18 cellular contexts compared by ENCODE assay signal in the genomic region with DNA sequence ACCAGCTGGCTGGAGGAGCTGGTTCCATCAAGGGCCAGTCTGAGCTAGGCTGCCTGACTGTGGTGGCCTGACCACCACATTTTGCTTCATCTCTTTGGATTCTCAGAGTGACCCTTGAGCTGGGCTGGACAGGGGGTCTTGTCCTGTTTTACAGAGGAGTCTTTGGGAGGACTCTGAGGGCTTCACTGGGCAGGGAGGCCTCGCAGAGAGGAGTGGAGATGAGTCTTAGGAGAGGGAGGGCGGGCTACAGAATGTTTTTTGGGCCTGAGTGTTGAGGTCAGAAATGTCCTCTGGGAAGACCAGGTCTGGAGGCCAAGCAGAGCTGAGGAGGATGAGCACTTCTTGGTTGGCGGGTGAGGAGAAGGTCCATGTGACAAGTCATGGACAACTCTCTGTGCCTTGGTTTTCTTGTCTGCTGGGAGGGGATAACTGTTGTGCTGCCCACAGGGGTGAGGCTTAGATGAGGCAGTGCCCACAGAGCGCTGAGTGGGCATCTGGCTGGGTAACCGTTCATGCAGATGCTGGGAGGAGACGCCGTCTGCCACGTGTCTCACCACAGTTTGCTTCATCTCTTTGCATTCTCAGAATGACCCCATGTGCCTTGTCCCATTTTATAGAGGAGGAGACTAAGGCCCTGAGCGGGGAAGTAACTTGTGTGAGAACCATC. TPM values are rescaled to one million over a fixed set of nuclear protein-coding genes. Genes with fewer than 3 reads are reported as not detected.
A peak's percentile ranks its signal among the peaks of the same experiment; 100 is the strongest.
DNase-seq lines count a peak whose midpoint lies in the region; ATAC-seq and TF ChIP-seq lines count a peak whose summit lies in the region.
"Had no signal": no experiment of that assay in that cellular context is flagged by ENCODE, and none has a peak within 500 bp of the region (broad histone marks: within the 10 kb centered on the region; RNA-seq: fewer than 3 reads in every experiment).

No MANE protein-coding gene starts in this region.

- no peak overlapping the region for H3K4me3 ChIP-seq in CD8-positive, alpha-beta memory T cell (ENCODE audit: low read length)
- no peak overlapping the region for H3K4me3 ChIP-seq in lower lobe of right lung
- H3K4me3 ChIP-seq in spleen: no peak overlapping the region
- H3K4me3 ChIP-seq: hepatocyte, smooth muscle cell had no signal

- ATAC-seq in activated CD8-positive, alpha-beta T cell treated with anti-CD3 and anti-CD28 coated beads for 36 hours: no peak
- ATAC-seq in lower lobe of right lung: peak in 1 of 2 donors; percentile 47
- no peak for ATAC-seq in GM18517 (IDR thresholded peaks at IDR 0.05; ENCODE audit: unreplicated experiment)
- ATAC-seq: activated CD4-positive, alpha-beta T cell treated with anti-CD3 and anti-CD28 coated beads for 36 hours; left colon had no signal

- peak overlapping the region in 2 of 7 donors; percentile 62 to 66 for H3K4me3 Mint-ChIP-seq in CD8-positive, alpha-beta memory T cell
- H3K4me3 Mint-ChIP-seq in activated CD8-positive, alpha-beta T cell treated with anti-CD3 and anti-CD28 coated beads for 36 hours: no peak overlapping the region
- H3K4me3 Mint-ChIP-seq: activated CD4-positive, alpha-beta T cell treated with anti-CD3 and anti-CD28 coated beads for 36 hours; B cell had no signal

- intact Hi-C loops in activated CD8-positive, alpha-beta T cell treated with anti-CD3 and anti-CD28 coated beads for 36 hours (cut with micrococcal nuclease): no loop called here
- intact Hi-C loops in lower lobe of right lung (cut with DNase I): no loop called here
- intact Hi-C loops in spleen (cut with DNase I; ENCODE audit: low total_unique reads): no loop called here

- no peak for TF ChIP-seq POLR2A in spleen (IDR thresholded peaks at IDR 0.05)

- H3K36me3 ChIP-seq in CD8-positive, alpha-beta memory T cell (ENCODE audit: insufficient read depth, low read length): no peaks in the 10 kb centered on the region
- H3K36me3 ChIP-seq in lower lobe of right lung (no peaks in the 10 kb centered on the region), spleen (peaks cover 0 to 8% (median 0%) of the 10 kb centered on the region in 6 donors)

- DNase-seq in CD8-positive, alpha-beta memory T cell: no peak
- DNase-seq in activated CD8-positive, alpha-beta T cell treated with anti-CD3 and anti-CD28 coated beads for 36 hours: no peak
- peak; percentile 69 for DNase-seq in lower lobe of right lung
- peak; percentile 69 for DNase-seq in spleen
- no peak for DNase-seq in H4 (ENCODE audit: low spot score)
- no peak for DNase-seq in HEK293T (ENCODE audit: extremely low spot score)
- no peak for DNase-seq in NCI-H1694 (lab: John Stamatoyannopoulos, UW)
- DNase-seq: activated CD4-positive, alpha-beta T cell treated with anti-CD3 and anti-CD28 coated beads for 36 hours; left colon; NCI-H748 treated with DMSO at 0.1 percent for 48 hours; RPMI8226 had no signal

- H3K27ac Mint-ChIP-seq in CD8-positive, alpha-beta memory T cell: peak overlapping the region in 5 of 8 donors; percentile 70 to 93 (median 93)
- H3K27ac Mint-ChIP-seq in activated CD8-positive, alpha-beta T cell treated with anti-CD3 and anti-CD28 coated beads for 36 hours: peak overlapping the region; percentile 37
- H3K27ac Mint-ChIP-seq: activated CD4-positive, alpha-beta T cell treated with anti-CD3 and anti-CD28 coated beads for 36 hours; B cell had no signal

- CTCF ChIA-PET in CD8-positive, alpha-beta memory T cell (lab: Charles Lee): no interaction called here
- CTCF ChIA-PET in activated CD8-positive, alpha-beta T cell treated with anti-CD3 and anti-CD28 coated beads for 36 hours (lab: Charles Lee): interaction anchor here (1.2 kb wide), 1 partner anchor 10 kb away, joined by 3 read pairs; a partner anchor contains a TSS
- CTCF ChIA-PET in HEK293T (lab: Yijun Ruan, JAX): no interaction called here

- peaks cover 10% of the 10 kb centered on the region for H3K4me1 ChIP-seq in CD8-positive, alpha-beta memory T cell (ENCODE audit: insufficient read depth, low read length)
- H3K4me1 ChIP-seq in lower lobe of right lung (peaks cover 63% of the 10 kb centered on the region), spleen (peaks cover 33 to 96% (median 68%) of the 10 kb centered on the region in 6 donors)

- H3K27me3 ChIP-seq in CD8-positive, alpha-beta memory T cell (ENCODE audit: insufficient read depth, low read length, poor library complexity, severe bottlenecking): no peaks in the 10 kb centered on the region
- no peaks in the 10 kb centered on the region for H3K27me3 ChIP-seq in lower lobe of right lung (ENCODE audit: low read depth)
- H3K27me3 ChIP-seq in spleen (replicated peaks in 1 of 7): no peaks in the 10 kb centered on the region
- H3K27me3 ChIP-seq: hepatocyte had no signal

- peaks cover 0 to 1% (median 0%) of the 10 kb centered on the region in 3 donors for H3K36me3 Mint-ChIP-seq in CD8-positive, alpha-beta memory T cell
- H3K36me3 Mint-ChIP-seq in activated CD8-positive, alpha-beta T cell treated with anti-CD3 and anti-CD28 coated beads for 36 hours (ENCODE audit: low read depth): no peaks in the 10 kb centered on the region

- 65 to 95% (median 76%) methylated on average over 9 of the region's 9 CpGs for WGBS in spleen, 5 donors

- POLR2A ChIA-PET in CD8-positive, alpha-beta memory T cell (lab: Charles Lee): no interaction called here
- POLR2A ChIA-PET in activated CD8-positive, alpha-beta T cell treated with anti-CD3 and anti-CD28 coated beads for 36 hours (lab: Charles Lee): no interaction called here
- POLR2A ChIA-PET in HEK293T (lab: Yijun Ruan, JAX): no interaction called here

- no peaks in the 10 kb centered on the region for H3K9me3 ChIP-seq in CD8-positive, alpha-beta memory T cell (ENCODE audit: low read length)
- H3K9me3 ChIP-seq in lower lobe of right lung (no peaks in the 10 kb centered on the region), spleen (no peaks in the 10 kb centered on the region)

- H3K4me1 Mint-ChIP-seq in CD8-positive, alpha-beta memory T cell: peaks cover 14 to 34% (median 28%) of the 10 kb centered on the region in 3 donors
- H3K4me1 Mint-ChIP-seq in activated CD8-positive, alpha-beta T cell treated with anti-CD3 and anti-CD28 coated beads for 36 hours (ENCODE audit: low read depth): peaks cover 18% of the 10 kb centered on the region
- H3K4me1 Mint-ChIP-seq: B cell had no signal

- peaks cover 0 to 10% of the 10 kb centered on the region in 2 donors for H3K27me3 Mint-ChIP-seq in CD8-positive, alpha-beta memory T cell
- no peaks in the 10 kb centered on the region for H3K27me3 Mint-ChIP-seq in activated CD8-positive, alpha-beta T cell treated with anti-CD3 and anti-CD28 coated beads for 36 hours
- H3K27me3 Mint-ChIP-seq: activated CD4-positive, alpha-beta T cell treated with anti-CD3 and anti-CD28 coated beads for 36 hours; B cell had no signal

- no peaks in the 10 kb centered on the region for H3K9me3 Mint-ChIP-seq in CD8-positive, alpha-beta memory T cell
- no peaks in the 10 kb centered on the region for H3K9me3 Mint-ChIP-seq in activated CD8-positive, alpha-beta T cell treated with anti-CD3 and anti-CD28 coated beads for 36 hours

- no peak overlapping the region for H3K27ac ChIP-seq in CD8-positive, alpha-beta memory T cell (ENCODE audit: low read depth, low read length)
- H3K27ac ChIP-seq in lower lobe of right lung (peak overlapping the region; percentile 64), spleen (peak overlapping the region; percentile 37 to 85 (median 74))

- TF ChIP-seq CTCF in activated CD8-positive, alpha-beta T cell treated with anti-CD3 and anti-CD28 coated beads for 36 hours (IDR thresholded peaks at IDR 0.05): no peak
- TF ChIP-seq CTCF in lower lobe of right lung (IDR thresholded peaks at IDR 0.05) (no peak), spleen (IDR thresholded peaks at IDR 0.05 in 8 of 11, conservative IDR thresholded peaks at IDR 0.05 in 3 of 11) (no peak)

TF ChIP-seq in HEK293T, 16 proteins besides CTCF, POLR2A, EP300 and RAD21:
- no peak for TF ChIP-seq TARDBP (IDR thresholded peaks at IDR 0.05)
- no peak for TF ChIP-seq L3MBTL2 (conservative IDR thresholded peaks at IDR 0.05)
- no peak for TF ChIP-seq CTBP1 (IDR thresholded peaks at IDR 0.05; ENCODE audit: borderline replicate concordance)
- TF ChIP-seq HDGF (IDR thresholded peaks at IDR 0.05; ENCODE audit: borderline replicate concordance): no peak
- no peak for TF ChIP-seq NFRKB (IDR thresholded peaks at IDR 0.05)
- TF ChIP-seq SP1 (IDR thresholded peaks at IDR 0.05): no peak
- TF ChIP-seq ELF4 (IDR thresholded peaks at IDR 0.05): no peak

RNA-seq across cellular contexts. Expression of a gene that starts 9.4 kb away (rescaled TPM):
- total RNA-seq in CD8-positive, alpha-beta memory T cell: 1 to 10 TPM; 1.4 to 2.4 TPM
- polyA plus RNA-seq in CD8-positive, alpha-beta memory T cell: 20.2 TPM
- 1 to 10 TPM in 1 of 2 experiments, under 1 TPM in 1; 0.58 to 1.2 TPM for total RNA-seq in activated CD8-positive, alpha-beta T cell treated with anti-CD3 and anti-CD28 coated beads for 36 hours
- total RNA-seq in lower lobe of right lung (46.1 TPM), spleen (10 to 100 TPM; 23.8 to 68.4 (median 50.0) TPM)
- polyA plus RNA-seq in spleen: 10 to 100 TPM; 13.5 to 28.2 (median 14.5) TPM
- not detected in 2 replicates for total RNA-seq in H4 (2014; rRNA removed; shearing (Covaris generic))

RNA-seq across cellular contexts. Expression of a gene that starts 44.0 kb away (rescaled TPM):
- not detected for total RNA-seq in CD8-positive, alpha-beta memory T cell
- not detected for polyA plus RNA-seq in CD8-positive, alpha-beta memory T cell
- total RNA-seq in activated CD8-positive, alpha-beta T cell treated with anti-CD3 and anti-CD28 coated beads for 36 hours: not detected
- total RNA-seq in lower lobe of right lung: 1.2 TPM
- under 1 TPM in 3 of 7 donors, not detected in 4; 0.25 to 0.52 (median 0.34) TPM for total RNA-seq in spleen
- under 1 TPM; 0.15 to 0.36 (median 0.26) TPM for polyA plus RNA-seq in spleen
- not detected in 2 replicates for total RNA-seq in H4 (2014; rRNA removed; shearing (Covaris generic))
- total RNA-seq: activated CD4-positive, alpha-beta T cell treated with anti-CD3 and anti-CD28 coated beads for 36 hours; B cell; chondrocyte; smooth muscle cell; T-helper 1 cell treated with Interleukin-12 subunit alpha and Interleukin-12 subunit beta and Interleukin-4 antibody, amounts not matched to agents 30 ng/mL and 1 ng/mL, for 36 hours had no signal
- polyA plus RNA-seq: hepatocyte, neural cell had no signal

Comparison
In these comparisons a context has a peak if more than half of its experiments do, and no peak if none do; other contexts are left out.
1. DNase-seq: peak in lower lobe of right lung (single experiment) and spleen (single experiment); none in CD8-positive, alpha-beta memory T cell (0 of 5), activated CD8-positive, alpha-beta T cell treated with anti-CD3 and anti-CD28 coated beads for 36 hours (single experiment), H4 (single experiment), HEK293T (single experiment) and NCI-H1694 (single experiment).
2. RNA of a gene that starts 9.4 kb away (total RNA-seq): 23.8 to 68.4 TPM in spleen and 46.1 TPM in lower lobe of right lung (single experiment); 1.4 to 2.4 TPM in CD8-positive, alpha-beta memory T cell, 0.58 to 1.2 TPM in activated CD8-positive, alpha-beta T cell treated with anti-CD3 and anti-CD28 coated beads for 36 hours and not detected in H4; every median in the first group is over 4 times any median in the second.